Comparison of ENCODE assay signal across 8 cellular contexts in the genomic region with DNA sequence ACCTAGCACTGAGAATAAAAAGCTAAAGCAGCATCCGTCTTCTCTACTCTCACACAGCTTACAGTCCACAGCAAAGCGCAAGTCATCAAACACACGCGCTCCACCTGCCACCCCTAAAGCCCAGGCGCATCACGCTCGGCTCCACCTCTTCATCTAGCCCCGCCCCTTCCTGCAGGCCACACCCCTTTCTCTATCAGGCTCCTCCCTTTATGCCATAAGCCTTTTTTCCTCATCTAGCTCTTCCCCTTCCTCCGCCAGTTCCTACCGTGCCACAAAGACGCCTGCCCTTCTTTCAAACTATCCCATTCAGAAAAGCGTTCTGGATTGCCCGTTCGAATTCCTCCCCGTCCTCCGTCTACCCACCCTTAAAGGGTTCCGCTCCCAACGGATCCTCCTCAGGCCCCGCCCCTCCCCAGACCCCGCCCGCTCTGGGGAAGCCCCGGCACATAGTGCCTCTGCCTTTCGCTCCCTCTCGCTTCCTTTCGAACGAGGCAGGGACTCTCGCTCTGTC. TPM values are rescaled to one million over a fixed set of nuclear protein-coding genes. Genes with fewer than 3 reads are reported as not detected.
DNase-seq lines count a peak whose midpoint lies in the region; ATAC-seq and TF ChIP-seq lines count a peak whose summit lies in the region.

No MANE protein-coding gene starts in this region.

- H3K36me3 ChIP-seq in prostate gland = no peaks in the 10 kb centered on the region

- peaks cover 4% of the 10 kb centered on the region for H3K27me3 Mint-ChIP-seq in activated naive CD8-positive, alpha-beta T cell treated with anti-CD3 and anti-CD28 coated beads, Interleukin-2, amount 10 ng/mL, durations not matched to agents 7 days and 5 days

- H3K4me1 ChIP-seq in prostate gland (replicated peaks) = no peaks in the 10 kb centered on the region

- TF ChIP-seq POLR2A in prostate gland (IDR thresholded peaks at IDR 0.05) = no peak

- no peaks in the 10 kb centered on the region for H3K9me3 Mint-ChIP-seq in activated naive CD8-positive, alpha-beta T cell treated with anti-CD3 and anti-CD28 coated beads, Interleukin-2, amount 10 ng/mL, durations not matched to agents 7 days and 5 days

- WGBS in prostate gland = under 1% methylated on average over 27 of the region's 27 CpGs

- ATAC-seq in HG02763 (IDR thresholded peaks at IDR 0.05; ENCODE audit: unreplicated experiment) (peak; percentile 80), left cardiac atrium (peak; percentile 93 to 96)
- ATAC-seq in activated naive CD8-positive, alpha-beta T cell treated with anti-CD3 and anti-CD28 coated beads, Interleukin-2, amount 10 ng/mL, durations not matched to agents 7 days and 5 days (ENCODE audit: low read depth) = peak; percentile 82

- no peak overlapping the region for H3K4me3 Mint-ChIP-seq in activated naive CD8-positive, alpha-beta T cell treated with anti-CD3 and anti-CD28 coated beads, Interleukin-2, amount 10 ng/mL, durations not matched to agents 7 days and 5 days

- DNase-seq in GM12864 (ENCODE audit: low read depth) = peak; percentile 44
- peak; percentile 76 for DNase-seq in NCI-H1105 treated with DMSO at 0.1 percent for 48 hours (lab: John Stamatoyannopoulos, UW)
- DNase-seq in SKM-1 (lab: John Stamatoyannopoulos, UW; ENCODE audit: unreplicated experiment) = peak; percentile 85
- DNase-seq in activated naive CD8-positive, alpha-beta T cell treated with anti-CD3 and anti-CD28 coated beads, Interleukin-2, amount 10 ng/mL, durations not matched to agents 7 days and 5 days = peak; percentile 95
- DNase-seq in left cardiac atrium = peak; percentile 91
- DNase-seq in prostate gland (ENCODE audit: low spot score) = peak; percentile 86
- DNase-seq in ureter (ENCODE audit: low spot score) = peak; percentile 93

- H3K4me3 ChIP-seq in GM12864 (ENCODE audit: low read depth, low read length) (peak overlapping the region; percentile 71), prostate gland (peak overlapping the region; percentile 60 to 67)

- POLR2A ChIA-PET in activated naive CD8-positive, alpha-beta T cell treated with anti-CD3 and anti-CD28 coated beads, Interleukin-2, amount 10 ng/mL, durations not matched to agents 7 days and 5 days (lab: Charles Lee) = interaction anchor here (0.7 to 3.3 kb wide), 8 partner anchors 40 to 667 kb away, joined by 3 to 22 read pairs (median 4); partner anchors contain the start of genes ATMIN, CENPN, CMC2 and GAN

- no peaks in the 10 kb centered on the region for H3K27me3 ChIP-seq in prostate gland (replicated peaks; ENCODE audit: insufficient read depth)

- intact Hi-C loops in left cardiac atrium (cut with DNase I) = no loop called here
- intact Hi-C loops in prostate gland (cut with DNase I) = loop anchor here (1.0 to 10.0 kb wide), 3 partner anchors 20 to 72 kb away; partner anchors contain the start of genes CENPN, CMC2 and GCSH

- H3K36me3 Mint-ChIP-seq in activated naive CD8-positive, alpha-beta T cell treated with anti-CD3 and anti-CD28 coated beads, Interleukin-2, amount 10 ng/mL, durations not matched to agents 7 days and 5 days = no peaks in the 10 kb centered on the region

- no peak for TF ChIP-seq CTCF in GM12864 (IDR thresholded peaks at IDR 0.05; ENCODE audit: low read depth, low read length, missing control alignments)
- peak in 1 of 4 experiments; percentile 17 for TF ChIP-seq CTCF in prostate gland (IDR thresholded peaks at IDR 0.05)

- H3K4me1 Mint-ChIP-seq in activated naive CD8-positive, alpha-beta T cell treated with anti-CD3 and anti-CD28 coated beads, Interleukin-2, amount 10 ng/mL, durations not matched to agents 7 days and 5 days = peaks cover 9% of the 10 kb centered on the region

- H3K27ac Mint-ChIP-seq in activated naive CD8-positive, alpha-beta T cell treated with anti-CD3 and anti-CD28 coated beads, Interleukin-2, amount 10 ng/mL, durations not matched to agents 7 days and 5 days = no peak overlapping the region

- H3K9me3 ChIP-seq in prostate gland = no peaks in the 10 kb centered on the region

- peak overlapping the region; percentile 93 to 94 for H3K27ac ChIP-seq in prostate gland

RNA-seq across cellular contexts. Expression of gene C16orf46, which starts 0.4 kb away (rescaled TPM):
- under 1 TPM; 0.53 to 0.65 TPM for total RNA-seq in activated naive CD8-positive, alpha-beta T cell treated with anti-CD3 and anti-CD28 coated beads, Interleukin-2, amount 10 ng/mL, durations not matched to agents 7 days and 5 days
- total RNA-seq in left cardiac atrium = under 1 TPM; 0.27 to 0.34 TPM
- 10 to 100 TPM in 1 of 2 donors, 1 to 10 TPM in 1; 3.9 to 15.7 TPM for total RNA-seq in prostate gland
- total RNA-seq in ureter = not detected

RNA-seq across cellular contexts. Expression of gene GCSH, which starts 19.6 kb away (rescaled TPM):
- 1 to 10 TPM; 8.4 to 8.6 TPM for total RNA-seq in activated naive CD8-positive, alpha-beta T cell treated with anti-CD3 and anti-CD28 coated beads, Interleukin-2, amount 10 ng/mL, durations not matched to agents 7 days and 5 days
- total RNA-seq in left cardiac atrium = 10 to 100 TPM; 24.5 to 24.8 TPM
- 10 to 100 TPM in 1 of 2 donors, 1 to 10 TPM in 1; 7.6 to 27.5 TPM for total RNA-seq in prostate gland
- 42.5 TPM for total RNA-seq in ureter

RNA-seq across cellular contexts. Expression of gene ATMIN, which starts 41.0 kb away (rescaled TPM):
- 10 to 100 TPM; 28.3 to 29.3 TPM for total RNA-seq in activated naive CD8-positive, alpha-beta T cell treated with anti-CD3 and anti-CD28 coated beads, Interleukin-2, amount 10 ng/mL, durations not matched to agents 7 days and 5 days
- total RNA-seq in left cardiac atrium = 10 to 100 TPM; 19.4 to 21.3 TPM
- total RNA-seq in prostate gland = 10 to 100 TPM; 47.1 to 62.4 TPM
- 42.9 TPM for total RNA-seq in ureter

Comparison
In these comparisons a context has a peak if more than half of its experiments do, and no peak if none do; other contexts are left out.
1. Peak in every context shown above with its lines: DNase-seq, ATAC-seq, H3K4me3 ChIP-seq and H3K27ac ChIP-seq.
2. DNase-seq: peak in every context shown above with its lines; median percentile 95 in activated naive CD8-positive, alpha-beta T cell treated with anti-CD3 and anti-CD28 coated beads, Interleukin-2, amount 10 ng/mL, durations not matched to agents 7 days and 5 days; 93 in ureter; 91 in left cardiac atrium; 86 in prostate gland; 85 in SKM-1; 76 in NCI-H1105 treated with DMSO at 0.1 percent for 48 hours; 44 in GM12864.